In the genomic region with DNA sequence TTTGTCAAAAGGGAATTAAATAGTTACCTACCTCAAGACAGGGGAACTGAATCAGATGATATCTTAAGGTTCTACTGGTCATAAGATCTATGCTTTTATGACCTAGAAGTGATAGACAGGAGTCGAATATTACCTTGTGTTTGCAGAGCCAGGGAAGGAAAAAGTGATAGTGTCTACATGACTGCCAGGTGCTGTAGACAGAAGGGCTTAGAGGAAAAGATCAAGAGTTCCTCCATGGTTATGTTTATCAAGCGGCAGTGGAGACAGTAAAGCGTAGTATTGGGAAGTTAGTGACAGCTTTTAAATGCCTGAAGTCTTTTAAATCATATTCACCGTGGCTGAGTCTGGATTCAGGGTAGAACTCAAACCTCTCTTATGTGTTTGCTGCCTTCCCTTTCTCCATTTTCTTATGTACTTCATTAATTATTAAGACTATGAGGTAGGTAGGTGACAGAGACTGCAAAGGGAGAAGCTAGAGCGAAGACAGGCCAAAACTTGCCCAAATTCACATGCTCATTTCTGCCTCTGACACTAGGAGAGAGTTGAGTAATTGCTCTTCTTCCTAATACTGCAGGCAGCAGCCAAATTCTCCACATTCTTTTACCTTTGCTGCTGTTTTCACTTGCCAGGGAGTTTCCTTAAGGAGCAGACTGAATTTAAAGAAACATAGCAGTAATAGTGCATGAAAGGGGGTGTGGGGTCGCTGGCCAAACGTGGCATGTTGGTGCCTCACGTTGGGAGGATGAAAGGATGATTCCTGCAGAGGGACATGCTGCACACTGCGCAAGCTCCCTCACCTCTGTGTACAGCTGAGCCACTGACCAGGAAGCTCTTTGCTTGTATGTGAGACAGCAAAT, we compare ENCODE assay signal across 11 cellular contexts. TPM values are rescaled to one million over a fixed set of nuclear protein-coding genes. Genes with fewer than 3 reads are reported as not detected.
DNase-seq lines count a peak whose midpoint lies in the region; ATAC-seq, FAIRE-seq and TF ChIP-seq lines count a peak whose summit lies in the region.
"Had no signal": no experiment of that assay in that cellular context is flagged by ENCODE, and none has a peak within 500 bp of the region (broad histone marks: within the 10 kb centered on the region; RNA-seq: fewer than 3 reads in every experiment).

No MANE protein-coding gene starts in this region.

- H3K4me1 ChIP-seq in HCT116 (ENCODE audit: control insufficient read depth in 1 of 2, insufficient read depth in 2 of 2, low read length in 2 of 2), result peaks cover 56 to 86% of the 10 kb centered on the region in 2 experiments
- peaks cover 7 to 33% of the 10 kb centered on the region in 2 donors for H3K4me1 ChIP-seq in small intestine (ENCODE audit: control insufficient read depth in 2 of 2, insufficient read depth in 1 of 2, low read depth in 1 of 2, low read length in 1 of 2)

- peak overlapping the region; percentile 52 for H3K4me2 ChIP-seq in HCT116 (ENCODE audit: low read length)

- 0 out of 4 replicates have a peak overlapping the region, but pooled peaks of 1 of the 2 experiments have one; percentile 6 for H3K4me3 ChIP-seq in HCT116 (replicated peaks in 1 of 2; ENCODE audit: low read depth in 1 of 2, low read length in 2 of 2)
- no peak overlapping the region for H3K4me3 ChIP-seq in small intestine (ENCODE audit: low read depth in 1 of 2, low read length in 2 of 2)
- H3K4me3 ChIP-seq: SK-N-MC had no signal

- RAD21 ChIA-PET in HCT116 (lab: Charles Lee; ENCODE audit: low non-redundant PET in 1 of 2, low total read pairs in 2 of 2, uncharacterized antibody in 2 of 2, unreplicated experiment in 2 of 2), result interaction anchor here in 1 of 2 experiments (0.9 kb wide), 1 partner anchor 92 kb away, joined by 3 read pairs; no protein-coding TSS in a partner anchor

- TF ChIP-seq CTCF in HCT116 (IDR thresholded peaks at IDR 0.05 in 2 of 3, conservative IDR thresholded peaks at IDR 0.05 in 1 of 3; ENCODE audit: borderline replicate concordance in 1 of 3, insufficient read depth in 1 of 3, low read depth in 2 of 3, low read length in 2 of 3) (no peak), MCF 10A (IDR thresholded peaks at IDR 0.05; ENCODE audit: unreplicated experiment) (no peak)

- intact Hi-C loops in HCT116 (cut with micrococcal nuclease) (no loop called here), MCF 10A (cut with micrococcal nuclease) (loop anchor here (1.0 kb wide), 1 partner anchor 9 kb away; no protein-coding TSS in a partner anchor)

- DNase-seq in HCT116 (ENCODE audit: low read depth, low spot score), result no peak
- peak; percentile 79 for DNase-seq in MCF 10A (ENCODE audit: unreplicated experiment)
- peak; percentile 60 for DNase-seq in kidney glomerular epithelial cell (lab: John Stamatoyannopoulos, UW)
- DNase-seq in small intestine, result peak; percentile 60
- no peak for DNase-seq in NCI-H1105 (lab: John Stamatoyannopoulos, UW)
- no peak for DNase-seq in NCI-H82 treated with DMSO at 0.1 percent for 48 hours (lab: John Stamatoyannopoulos, UW; ENCODE audit: unreplicated experiment)
- DNase-seq: activated CD4-positive, alpha-beta T cell treated with anti-CD3 and anti-CD28 coated beads, Interleukin-2, amount 50 U/mL, for 4 hours; activated naive CD8-positive, alpha-beta T cell treated with anti-CD3 and anti-CD28 coated beads, Interleukin-2, amount 50 U/mL, for 24 hours had no signal

- BruUV-seq in HCT116 (replicated peaks; lab: Mats Ljungman, UMichigan), result no TSS peak
- TSS peak; percentile 51 for BruUV-seq in MCF 10A (replicated peaks; lab: Mats Ljungman, UMichigan)

- CTCF ChIA-PET in HCT116 (lab: Charles Lee) (interaction anchor here (1.3 to 1.5 kb wide), 2 partner anchors 9 to 10 kb away, joined by 4 read pairs; no protein-coding TSS in a partner anchor), MCF 10A (lab: Yijun Ruan, JAX) (interaction anchor here (1.2 to 9.1 kb wide), 8 partner anchors 9 to 92 kb away, joined by 4 to 146 read pairs (median 4); a partner anchor contains a TSS)

- 25 to 51% (median 33%) methylated on average over 9 of the region's 9 CpGs for WGBS in small intestine, 3 donors

- H3K9me3 Mint-ChIP-seq in MCF 10A (ENCODE audit: unreplicated experiment), result no peaks in the 10 kb centered on the region
- H3K9me3 Mint-ChIP-seq: activated naive CD8-positive, alpha-beta T cell treated with anti-CD3 and anti-CD28 coated beads, Interleukin-2, amount 50 U/mL, for 24 hours had no signal

- H3K4me3 Mint-ChIP-seq in MCF 10A (ENCODE audit: unreplicated experiment), result peak overlapping the region; percentile 50
- H3K4me3 Mint-ChIP-seq: activated naive CD8-positive, alpha-beta T cell treated with anti-CD3 and anti-CD28 coated beads, Interleukin-2, amount 50 U/mL, for 24 hours had no signal

- no peaks in the 10 kb centered on the region for H3K27me3 ChIP-seq in HCT116 (ENCODE audit: insufficient read depth, low read length)
- H3K27me3 ChIP-seq in small intestine (ENCODE audit: control insufficient read depth in 2 of 2, insufficient read depth in 2 of 2, low read length in 2 of 2), result no peaks in the 10 kb centered on the region

- no peak for TF ChIP-seq POLR2A in HCT116 (IDR thresholded peaks at IDR 0.05; ENCODE audit: borderline replicate concordance, extremely low read depth, insufficient read depth, insufficient read length)

- POLR2A ChIA-PET in HCT116 (lab: Charles Lee) (interaction anchor here (1.1 kb wide), 1 partner anchor 10 kb away, joined by 4 read pairs; no protein-coding TSS in a partner anchor), MCF 10A (lab: Yijun Ruan, JAX) (interaction anchor here (1.0 to 14.2 kb wide), 17 partner anchors 8 to 195 kb away, joined by 3 to 742 read pairs (median 6); a partner anchor contains a TSS)

- H3K36me3 ChIP-seq in HCT116 (ENCODE audit: control insufficient read depth in 1 of 2, insufficient read depth in 2 of 2, low read length in 2 of 2) (no peaks in the 10 kb centered on the region), small intestine (ENCODE audit: control insufficient read depth in 2 of 2, insufficient read depth in 2 of 2, low read length in 2 of 2) (no peaks in the 10 kb centered on the region)

- H3K9me2 ChIP-seq in HCT116 (ENCODE audit: insufficient read depth), result no peaks in the 10 kb centered on the region

- no peak overlapping the region for H2AFZ ChIP-seq in HCT116 (ENCODE audit: low read depth, low read length, poor library complexity, severe bottlenecking)

- H3K27me3 Mint-ChIP-seq in MCF 10A (ENCODE audit: insufficient read depth, unreplicated experiment), result no peaks in the 10 kb centered on the region

- peak overlapping the region; percentile 15; the same call in 1 of the 2 replicates for H3K27ac ChIP-seq in HCT116 (ENCODE audit: low read depth, low read length)
- peak overlapping the region in 1 of 2 donors; percentile 17 for H3K27ac ChIP-seq in small intestine (ENCODE audit: low read depth in 1 of 2, low read length in 1 of 2)
- H3K27ac ChIP-seq: SK-N-MC had no signal

- peak overlapping the region; percentile 87 for H3K27ac Mint-ChIP-seq in MCF 10A (ENCODE audit: low read depth, unreplicated experiment)
- H3K27ac Mint-ChIP-seq: activated naive CD8-positive, alpha-beta T cell treated with anti-CD3 and anti-CD28 coated beads, Interleukin-2, amount 50 U/mL, for 24 hours had no signal

- H3K9ac ChIP-seq in HCT116 (ENCODE audit: low read length), result peak overlapping the region; percentile 15

- FAIRE-seq in small intestine (lab: Jason Lieb, UNC), result no peak

- H3K79me2 ChIP-seq in HCT116 (ENCODE audit: insufficient read depth, low read length), result peaks cover 99% of the 10 kb centered on the region

- no peak for TF ChIP-seq RAD21 in HCT116 (IDR thresholded peaks at IDR 0.05; ENCODE audit: low read depth)

- no peaks in the 10 kb centered on the region for H4K20me1 ChIP-seq in HCT116 (ENCODE audit: insufficient read depth)

- H3K4me1 Mint-ChIP-seq in MCF 10A (ENCODE audit: insufficient read depth, unreplicated experiment), result peaks cover 81% of the 10 kb centered on the region

- H3K36me3 Mint-ChIP-seq in MCF 10A (ENCODE audit: insufficient read depth, unreplicated experiment), result peaks cover 36% of the 10 kb centered on the region

- H3K9me3 ChIP-seq in HCT116 (ENCODE audit: control insufficient read depth in 1 of 2, insufficient read depth in 1 of 2, low read depth in 1 of 2, low read length in 2 of 2) (no peaks in the 10 kb centered on the region), small intestine (ENCODE audit: control insufficient read depth, low read depth) (no peaks in the 10 kb centered on the region)

- ATAC-seq in HCT116, result peak; percentile 31; the same call in 1 of the 2 replicates
- no peak for ATAC-seq in HG03139 (IDR thresholded peaks at IDR 0.05; ENCODE audit: unreplicated experiment)
- ATAC-seq in HG02763 (IDR thresholded peaks at IDR 0.05; ENCODE audit: unreplicated experiment), result no peak
- ATAC-seq: activated naive CD8-positive, alpha-beta T cell treated with anti-CD3 and anti-CD28 coated beads, Interleukin-2, amount 50 U/mL, for 24 hours had no signal

TF ChIP-seq in HCT116, 20 proteins besides CTCF, POLR2A, EP300 and RAD21:
- TF ChIP-seq ELF1 (IDR thresholded peaks at IDR 0.05; ENCODE audit: borderline replicate concordance, low read depth) (no peak), CBX3 (IDR thresholded peaks at IDR 0.05; ENCODE audit: low read depth) (no peak), SP1 (IDR thresholded peaks at IDR 0.05; ENCODE audit: low read depth) (no peak), EZH2phosphoT487 (IDR thresholded peaks at IDR 0.05; ENCODE audit: borderline replicate concordance) (no peak), EZH2 (IDR thresholded peaks at IDR 0.05) (no peak), ZFX (IDR thresholded peaks at IDR 0.05) (no peak), SIN3A (IDR thresholded peaks at IDR 0.05; ENCODE audit: low read depth) (no peak)
- TF ChIP-seq, protein P1, sequence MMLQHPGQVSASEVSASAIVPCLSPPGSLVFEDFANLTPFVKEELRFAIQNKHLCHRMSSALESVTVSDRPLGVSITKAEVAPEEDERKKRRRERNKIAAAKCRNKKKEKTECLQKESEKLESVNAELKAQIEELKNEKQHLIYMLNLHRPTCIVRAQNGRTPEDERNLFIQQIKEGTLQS (IDR thresholded peaks at IDR 0.05), result no peak

RNA-seq across cellular contexts. Expression of a gene that starts 12.1 kb away (rescaled TPM):
- total RNA-seq in HCT116 (2021; ENCODE audit: unreplicated experiment) (27.2 TPM), MCF 10A (2022) (119 and 185 TPM in 2 replicates)
- 11.8 and 12.1 TPM in 2 replicates for polyA plus RNA-seq in HCT116 (2012)
- 10 to 100 TPM in 1 of 3 donors, 1 to 10 TPM in 1, under 1 TPM in 1; 0.89 to 17.4 (median 1.1) TPM for polyA plus RNA-seq in small intestine

Comparison
In these comparisons a context has a peak if more than half of its experiments do, and no peak if none do; other contexts are left out.
1. DNase-seq: peak in MCF 10A (single experiment), kidney glomerular epithelial cell (single experiment) and small intestine (single experiment); none in HCT116 (single experiment), NCI-H1105 (single experiment) and NCI-H82 treated with DMSO at 0.1 percent for 48 hours (single experiment).